9 cellular contexts compared by ENCODE assay signal in the genomic region with DNA sequence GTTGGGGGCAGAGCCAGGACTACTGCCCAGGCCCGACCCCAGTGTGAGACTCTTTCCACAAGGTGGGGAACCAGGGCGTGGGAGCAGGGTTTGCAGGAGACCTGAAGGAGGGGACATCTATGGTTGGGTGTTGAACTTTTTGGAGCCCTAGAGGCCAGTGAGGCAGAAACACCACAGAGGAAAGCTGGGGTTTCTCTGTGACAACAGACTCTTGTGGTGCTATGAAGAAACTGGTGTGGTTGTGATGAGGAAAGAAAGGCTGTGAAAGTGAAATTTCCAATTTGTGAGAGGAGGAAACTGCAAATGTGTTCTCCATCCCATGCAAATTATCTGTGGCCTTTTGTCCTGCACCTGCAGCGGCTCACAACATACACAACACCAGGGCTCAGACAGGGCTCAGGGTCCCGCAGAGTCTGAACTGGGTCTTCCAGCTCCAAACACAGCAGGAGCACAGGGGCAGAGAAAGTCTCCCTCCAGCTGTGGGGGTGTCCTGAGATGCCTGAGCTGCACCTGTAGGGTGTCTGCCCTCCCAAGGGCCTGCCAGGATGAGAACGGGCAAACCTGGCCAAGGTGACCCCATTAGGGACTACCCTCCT. TPM values are rescaled to one million over a fixed set of nuclear protein-coding genes. Genes with fewer than 3 reads are reported as not detected.
DNase-seq lines count a peak whose midpoint lies in the region; ATAC-seq and TF ChIP-seq lines count a peak whose summit lies in the region.
"Had no signal": no experiment of that assay in that cellular context is flagged by ENCODE, and none has a peak within 500 bp of the region (broad histone marks: within the 10 kb centered on the region; RNA-seq: fewer than 3 reads in every experiment).

No MANE protein-coding gene starts in this region.

- H3K4me1 Mint-ChIP-seq in T-helper 17 cell, result peaks cover 17% of the 10 kb centered on the region
- H3K4me1 Mint-ChIP-seq in progenitor cell of endocrine pancreas (ENCODE audit: low read depth), result no peaks in the 10 kb centered on the region

- peak overlapping the region; percentile 82 for H3K27ac Mint-ChIP-seq in T-helper 17 cell
- no peak overlapping the region for H3K27ac Mint-ChIP-seq in progenitor cell of endocrine pancreas

- intact Hi-C loops in sigmoid colon (cut with DNase I), result no loop called here

- H3K27me3 Mint-ChIP-seq in T-helper 17 cell (peaks cover 21% of the 10 kb centered on the region), progenitor cell of endocrine pancreas (peaks cover 17% of the 10 kb centered on the region)

- H3K9me3 Mint-ChIP-seq in progenitor cell of endocrine pancreas (ENCODE audit: low read depth), result no peaks in the 10 kb centered on the region

- peak; percentile 69 for ATAC-seq in GM19372 (IDR thresholded peaks at IDR 0.05; ENCODE audit: low read depth, unreplicated experiment)
- peak; percentile 50 for ATAC-seq in HG02981 (IDR thresholded peaks at IDR 0.05; ENCODE audit: unreplicated experiment)
- peak; percentile 45 for ATAC-seq in T-helper 17 cell
- no peak for ATAC-seq in omental fat pad (ENCODE audit: low FRiP score)

- no peak for TF ChIP-seq EP300 in sigmoid colon (IDR thresholded peaks at IDR 0.05)

- 73 to 88% methylated on average over 5 of the region's 5 CpGs for WGBS in sigmoid colon, 2 donors

- H3K4me3 ChIP-seq in sigmoid colon, result no peak overlapping the region

- peaks cover 2% of the 10 kb centered on the region for H3K36me3 Mint-ChIP-seq in T-helper 17 cell (ENCODE audit: low read depth)
- H3K36me3 Mint-ChIP-seq in progenitor cell of endocrine pancreas (ENCODE audit: insufficient read depth), result no peaks in the 10 kb centered on the region

- no peaks in the 10 kb centered on the region for H3K36me3 ChIP-seq in sigmoid colon

- TF ChIP-seq POLR2A in sigmoid colon (IDR thresholded peaks at IDR 0.05), result no peak

- no peak for DNase-seq in T-helper 17 cell
- DNase-seq in progenitor cell of endocrine pancreas (ENCODE audit: low spot score, unreplicated experiment), result no peak
- DNase-seq in omental fat pad (ENCODE audit: low spot score), result no peak
- no peak for DNase-seq in HPDE6-E6E7 (ENCODE audit: extremely low spot score)
- DNase-seq in sigmoid colon, result no peak
- DNase-seq: Calu3 had no signal

- no peaks in the 10 kb centered on the region for H3K27me3 ChIP-seq in sigmoid colon

- H3K27ac ChIP-seq in sigmoid colon, result no peak overlapping the region

- peak; percentile 24; the same call in 1 of the 2 replicates for TF ChIP-seq CTCF in GM12874 (IDR thresholded peaks at IDR 0.05; ENCODE audit: insufficient read depth, low read depth, low read length)
- no peak for TF ChIP-seq CTCF in progenitor cell of endocrine pancreas (IDR thresholded peaks at IDR 0.05; ENCODE audit: unreplicated experiment)
- TF ChIP-seq CTCF in omental fat pad (IDR thresholded peaks at IDR 0.05), result no peak
- TF ChIP-seq CTCF in sigmoid colon (IDR thresholded peaks at IDR 0.05), result no peak

- H3K4me3 Mint-ChIP-seq in T-helper 17 cell, result no peak overlapping the region
- H3K4me3 Mint-ChIP-seq in progenitor cell of endocrine pancreas (ENCODE audit: low read depth), result no peak overlapping the region

- H3K4me1 ChIP-seq in sigmoid colon, result no peaks in the 10 kb centered on the region

- no peaks in the 10 kb centered on the region for H3K9me3 ChIP-seq in T-helper 17 cell (ENCODE audit: control insufficient read depth, low read length, poor library complexity, severe bottlenecking)
- no peaks in the 10 kb centered on the region for H3K9me3 ChIP-seq in sigmoid colon

RNA-seq across cellular contexts. Expression of a gene that starts 51.4 kb away (rescaled TPM):
- total RNA-seq in T-helper 17 cell (10 to 100 TPM; 28.9 to 29.5 TPM), progenitor cell of endocrine pancreas (98.0 and 101 TPM in 2 replicates), omental fat pad (100 to 1,000 TPM in 3 of 4 donors, 10 to 100 TPM in 1; 92.8 to 162 (median 142) TPM), sigmoid colon (100 to 1,000 TPM; 127 to 165 (median 157) TPM)
- polyA plus RNA-seq in sigmoid colon, result 10 to 100 TPM; 84.1 to 94.9 (median 88.8) TPM
